ENCODE assay signal across 22 cellular contexts in genomic region chr1:236320671-236321070, GRCh38. TPM values are rescaled to one million over a fixed set of nuclear protein-coding genes. Genes with fewer than 3 reads are reported as not detected.
DNase-seq lines count a peak whose midpoint lies in the region; ATAC-seq, FAIRE-seq and TF ChIP-seq lines count a peak whose summit lies in the region.
"Had no signal": no experiment of that assay in that cellular context is flagged by ENCODE, and none has a peak within 500 bp of the region (broad histone marks: within the 10 kb centered on the region; RNA-seq: fewer than 3 reads in every experiment).

No MANE protein-coding gene starts in this region.

- peak; percentile 69 to 89 (median 80) for ATAC-seq in pancreas
- ATAC-seq in GM18870 (IDR thresholded peaks at IDR 0.05; ENCODE audit: unreplicated experiment), result no peak
- ATAC-seq: GM12878, PC-3, SK-N-SH treated with all-trans-retinoic acid at 6 μM for 48 hours had no signal

- H3K4me3 ChIP-seq in pancreas, result no peak overlapping the region
- no peak overlapping the region for H3K4me3 ChIP-seq in dorsolateral prefrontal cortex
- no peak overlapping the region for H3K4me3 ChIP-seq in H7 (ENCODE audit: insufficient read depth, low read depth, low read length)
- H3K4me3 ChIP-seq: GM12878 had no signal

- no peak for FAIRE-seq in pancreas (lab: Jason Lieb, UNC)
- FAIRE-seq: GM12878 had no signal

- peak; percentile 11 for DNase-seq in NCI-H1694 (lab: John Stamatoyannopoulos, UW)
- no peak for DNase-seq in NCI-H1694 treated with DMSO at 0.1 percent for 48 hours (lab: John Stamatoyannopoulos, UW)
- peak; percentile 68 for DNase-seq in NCI-H2171 (lab: John Stamatoyannopoulos, UW)
- DNase-seq in glutamatergic neuron, result no peak
- no peak for DNase-seq in pancreas
- no peak for DNase-seq in dorsolateral prefrontal cortex
- DNase-seq in H7, result no peak
- DNase-seq: CD4-positive, alpha-beta T cell; DMS79; EL; GDM1; IMR-90; KG1; NCI-H1048; NCI-H1436; NCI-H1930; NCI-H2107; NCI-H446 treated with DMSO at 0.1 percent for 48 hours; PC-3 had no signal

- H3K27me3 ChIP-seq in pancreas (no peaks in the 10 kb centered on the region), dorsolateral prefrontal cortex (no peaks in the 10 kb centered on the region), H7 (ENCODE audit: control insufficient read depth, insufficient read depth, low read length) (no peaks in the 10 kb centered on the region)

- H3K36me3 ChIP-seq in pancreas (no peaks in the 10 kb centered on the region), H7 (replicated peaks; ENCODE audit: control insufficient read depth, insufficient read depth, low read length) (no peaks in the 10 kb centered on the region)

- TF ChIP-seq CTCF in glutamatergic neuron (IDR thresholded peaks at IDR 0.05; ENCODE audit: partially characterized antibody, unreplicated experiment) (no peak), pancreas (IDR thresholded peaks at IDR 0.05) (no peak), dorsolateral prefrontal cortex (IDR thresholded peaks at IDR 0.05 in 54 of 56, conservative IDR thresholded peaks at IDR 0.05 in 2 of 56; ENCODE audit: low read depth in 1 of 56, partially characterized antibody in 56 of 56) (no peak)

- no peaks in the 10 kb centered on the region for H3K9me3 ChIP-seq in pancreas

- peak overlapping the region; percentile 92 for H3K27ac Mint-ChIP-seq in glutamatergic neuron (ENCODE audit: unreplicated experiment)
- H3K27ac Mint-ChIP-seq: CD4-positive, alpha-beta T cell had no signal

- H3K27ac ChIP-seq in pancreas, result peak overlapping the region in 1 of 4 donors; percentile 2
- H3K27ac ChIP-seq in dorsolateral prefrontal cortex, result no peak overlapping the region

- peaks cover 24% of the 10 kb centered on the region for H3K36me3 Mint-ChIP-seq in glutamatergic neuron (ENCODE audit: unreplicated experiment)

- peaks cover 0 to 8% (median 6%) of the 10 kb centered on the region in 3 donors for H3K4me1 ChIP-seq in pancreas

- H3K27me3 Mint-ChIP-seq in glutamatergic neuron (ENCODE audit: unreplicated experiment), result no peaks in the 10 kb centered on the region

- peaks cover 16% of the 10 kb centered on the region for H3K9me3 Mint-ChIP-seq in glutamatergic neuron (ENCODE audit: unreplicated experiment)

- 17 to 21% methylated on average over 1 of the region's 1 CpG for WGBS in pancreas, 2 donors

- intact Hi-C loops in pancreas (cut with DNase I) (no loop called here), dorsolateral prefrontal cortex (cut with DNase I) (no loop called here)

- H3K4me1 Mint-ChIP-seq in glutamatergic neuron (ENCODE audit: low read depth, unreplicated experiment), result peaks cover 4% of the 10 kb centered on the region

- H3K4me3 Mint-ChIP-seq in glutamatergic neuron (ENCODE audit: unreplicated experiment), result peak overlapping the region; percentile 37
- H3K4me3 Mint-ChIP-seq: CD4-positive, alpha-beta T cell had no signal

RNA-seq across cellular contexts. Expression of gene ERO1B, which starts 38.9 kb away (rescaled TPM):
- total RNA-seq in glutamatergic neuron (ENCODE audit: unreplicated experiment) (3.0 TPM), pancreas (100 to 1,000 TPM in 3 of 6 donors, 10 to 100 TPM in 3; 94.9 to 153 (median 100) TPM), dorsolateral prefrontal cortex (10 to 100 TPM in 91 of 120 experiments, 1 to 10 TPM in 29; 8.1 to 22.9 (median 11.5) TPM)
- 100 to 1,000 TPM in 1 of 2 donors, 10 to 100 TPM in 1; 84.5 to 225 TPM for polyA plus RNA-seq in pancreas
- 2.8 and 3.6 TPM in 2 replicates for total RNA-seq in H7 (2014; rRNA removed; shearing (Covaris generic))

Comparison
In these comparisons a context has a peak if more than half of its experiments do, and no peak if none do; other contexts are left out.
1. DNase-seq: peak in NCI-H1694 (single experiment) and NCI-H2171 (single experiment); none in NCI-H1694 treated with DMSO at 0.1 percent for 48 hours (single experiment), glutamatergic neuron (single experiment), pancreas (0 of 6), dorsolateral prefrontal cortex (0 of 10) and H7 (single experiment).
2. RNA of gene ERO1B, which starts 38.9 kb away (total RNA-seq): 94.9 to 153 TPM in pancreas; 8.1 to 22.9 TPM in dorsolateral prefrontal cortex, 2.8 to 3.6 TPM in H7 and 3.0 TPM in glutamatergic neuron (single experiment); every median in the first group is over 4 times any median in the second.